8 cellular contexts compared by ENCODE assay signal in the genomic region with DNA sequence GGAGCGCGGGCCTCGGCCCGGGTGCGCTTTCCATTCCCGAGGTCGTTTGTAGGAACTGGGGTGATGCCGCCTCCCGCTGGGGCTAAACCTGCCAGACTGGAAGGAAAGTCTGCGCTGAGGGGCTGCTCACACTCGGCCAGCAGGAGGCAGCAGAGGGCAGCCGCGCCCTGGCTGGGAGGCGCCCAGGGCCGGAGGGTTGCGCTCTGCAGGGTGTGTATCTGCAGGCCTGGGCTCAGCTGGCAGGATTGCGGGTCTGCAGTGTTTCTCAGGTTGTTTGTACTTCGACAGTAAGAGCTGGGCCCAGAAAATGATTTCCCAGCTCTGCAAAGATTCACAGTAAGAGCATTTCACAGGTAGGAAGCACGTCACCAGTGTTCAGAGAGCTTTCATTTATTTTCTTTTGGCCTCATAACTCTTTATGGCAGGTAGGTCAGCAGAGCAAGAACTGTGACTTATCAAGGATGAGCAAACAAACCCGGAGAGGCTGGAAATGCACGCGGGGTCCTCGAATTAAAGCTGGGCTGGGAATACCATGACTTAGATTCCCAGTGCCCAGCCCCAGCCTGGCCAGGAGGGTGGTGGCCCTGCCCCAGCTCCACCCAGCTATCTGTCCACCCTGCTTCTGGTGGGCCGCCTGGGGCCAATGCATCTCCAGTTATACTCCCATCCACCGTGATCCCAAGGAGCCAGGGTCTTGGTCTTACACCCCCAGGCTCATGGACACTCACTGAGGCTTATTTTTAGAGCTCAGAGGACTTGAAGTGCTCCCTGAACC. TPM values are rescaled to one million over a fixed set of nuclear protein-coding genes. Genes with fewer than 3 reads are reported as not detected.
DNase-seq lines count a peak whose midpoint lies in the region; ATAC-seq and TF ChIP-seq lines count a peak whose summit lies in the region.

No MANE protein-coding gene starts in this region.

- peak; percentile 96 for ATAC-seq in GM19395 (IDR thresholded peaks at IDR 0.05; ENCODE audit: unreplicated experiment)
- ATAC-seq in HG03457 (IDR thresholded peaks at IDR 0.05; ENCODE audit: unreplicated experiment), result peak; percentile 95
- peak; percentile 95 to 100 (median 98) for ATAC-seq in T-cell (replicated peaks in 1 of 4)
- ATAC-seq in left ventricle myocardium superior, result peak; percentile 98
- peak; percentile 85 to 92 for ATAC-seq in gastrocnemius medialis

- H3K27me3 Mint-ChIP-seq in T-cell, result peaks cover 8 to 14% of the 10 kb centered on the region in 2 donors

- in situ Hi-C loops in gastrocnemius medialis (cut with MboI; ENCODE audit: low sequenced_read_pairs in 4 of 4), result loop anchor here (5.0 to 25.0 kb wide), 3 partner anchors 137 to 1698 kb away; no protein-coding TSS in a partner anchor

- no peak overlapping the region for H3K27ac Mint-ChIP-seq in T-cell

- no peaks in the 10 kb centered on the region for H3K4me1 ChIP-seq in gastrocnemius medialis

- POLR2A ChIA-PET in BJ (lab: Charles Lee), result no interaction called here
- POLR2A ChIA-PET in T-cell (lab: Charles Lee), result no interaction called here

- H3K4me3 ChIP-seq in BJ (ENCODE audit: low read depth, low read length) (no peak overlapping the region), gastrocnemius medialis (no peak overlapping the region)

- peaks cover 8 to 10% (median 9%) of the 10 kb centered on the region in 3 donors for H3K4me1 Mint-ChIP-seq in T-cell

- peaks cover 3% of the 10 kb centered on the region for H3K27me3 ChIP-seq in BJ (ENCODE audit: control insufficient read depth, insufficient read depth, low read length)
- H3K27me3 ChIP-seq in gastrocnemius medialis, result peaks cover 0 to 3% (median 0%) of the 10 kb centered on the region in 3 donors

- intact Hi-C loops in left ventricle myocardium superior (cut with micrococcal nuclease), result loop anchor here (5.0 kb wide), 1 partner anchor 137 kb away; no protein-coding TSS in a partner anchor
- intact Hi-C loops in gastrocnemius medialis (cut with DNase I; ENCODE audit: low total_unique reads), result loop anchor here (1.0 to 5.0 kb wide), 4 partner anchors 57 to 277 kb away; no protein-coding TSS in a partner anchor

- no peaks in the 10 kb centered on the region for H3K36me3 Mint-ChIP-seq in T-cell

- TF ChIP-seq POLR2A in gastrocnemius medialis (IDR thresholded peaks at IDR 0.05), result no peak

- H3K4me3 Mint-ChIP-seq in T-cell, result no peak overlapping the region

- CTCF ChIA-PET in BJ (lab: Yijun Ruan, JAX), result interaction anchor here (0.7 to 5.3 kb wide), 23 partner anchors 8 to 257 kb away, joined by 3 to 79 read pairs (median 3); a partner anchor contains a TSS
- CTCF ChIA-PET in T-cell (lab: Charles Lee), result interaction anchor here (0.6 to 2.1 kb wide), 20 partner anchors 11 to 145 kb away, joined by 3 to 39 read pairs (median 4); a partner anchor contains a TSS

- no peaks in the 10 kb centered on the region for H3K9me3 Mint-ChIP-seq in T-cell

- H3K36me3 ChIP-seq in BJ (ENCODE audit: control insufficient read depth, insufficient read depth, low read length) (no peaks in the 10 kb centered on the region), gastrocnemius medialis (no peaks in the 10 kb centered on the region)

- TF ChIP-seq CTCF in BJ (IDR thresholded peaks at IDR 0.05; ENCODE audit: insufficient read depth, low read depth, low read length) (peak; percentile 99), gastrocnemius medialis (IDR thresholded peaks at IDR 0.05 in 4 of 5, conservative IDR thresholded peaks at IDR 0.05 in 1 of 5) (peak; percentile 92 to 99 (median 96))

- no peak for DNase-seq in BJ (ENCODE audit: low read depth)
- DNase-seq in T-cell, result peak; percentile 52 to 88 (median 76)
- DNase-seq in activated naive CD8-positive, alpha-beta T cell treated with anti-CD3 and anti-CD28 coated beads, Interleukin-2, amount 50 U/mL, for 16 hours (ENCODE audit: low read depth, low spot score), result peak; percentile 59
- peak; percentile 87 for DNase-seq in left ventricle myocardium superior
- peak; percentile 38 to 58 for DNase-seq in gastrocnemius medialis
- DNase-seq in NCI-H2081 treated with DMSO at 0.1 percent for 48 hours (lab: John Stamatoyannopoulos, UW), result no peak

- no peaks in the 10 kb centered on the region for H3K9me3 ChIP-seq in gastrocnemius medialis

- no peak overlapping the region for H3K27ac ChIP-seq in gastrocnemius medialis

RNA-seq across cellular contexts. Expression of a gene that starts 15.2 kb away (rescaled TPM):
- polyA plus RNA-seq in BJ (2011; rRNA removed), result 27.6 and 31.2 TPM in 2 replicates
- 24.8 and 26.9 TPM in 2 replicates for polyA minus RNA-seq in BJ (2011; rRNA and poly(A)+ RNA removed)
- total RNA-seq in T-cell (10 to 100 TPM; 37.3 to 45.0 (median 43.0) TPM), left ventricle myocardium superior (43.1 TPM), gastrocnemius medialis (10 to 100 TPM; 22.4 to 33.7 (median 29.1) TPM)

Comparison
In these comparisons a context has a peak if more than half of its experiments do, and no peak if none do; other contexts are left out.
1. DNase-seq: peak in T-cell (34 of 34), activated naive CD8-positive, alpha-beta T cell treated with anti-CD3 and anti-CD28 coated beads, Interleukin-2, amount 50 U/mL, for 16 hours (single experiment), left ventricle myocardium superior (single experiment) and gastrocnemius medialis (2 of 2); none in BJ (single experiment) and NCI-H2081 treated with DMSO at 0.1 percent for 48 hours (single experiment).
2. Peak in every context shown above with its lines, with median percentiles within 50 percentile points of each other: ATAC-seq.